ENCODE assay signal across 18 cellular contexts in genomic region chr1:182855886-182856285, GRCh38.
"Had no signal": no experiment of that assay in that cellular context is flagged by ENCODE, and none has a peak within 500 bp of the region (broad histone marks: within the 10 kb centered on the region; RNA-seq: fewer than 3 reads in every experiment).

No MANE protein-coding gene starts in this region.

- DNase-seq: activated B cell treated with CpG ODN at 0.5 μM for 24 hours; activated CD4-positive, alpha-beta T cell treated with anti-CD3 and anti-CD28 coated beads for 48 hours; activated CD8-positive, alpha-beta memory T cell treated with anti-CD3 and anti-CD28 coated beads, Interleukin-2, amount 50 U/mL, for 48 hours; activated naive CD4-positive, alpha-beta T cell; activated naive CD8-positive, alpha-beta T cell treated with anti-CD3 and anti-CD28 coated beads, Interleukin-2, amount 10 ng/mL, durations not matched to agents 7 days and 5 days; anterior cingulate cortex; brain microvascular endothelial cell; cortex of kidney; effector CD8-positive, alpha-beta T cell; left colon; sigmoid colon; stimulated activated CD4-positive, alpha-beta T cell treated with anti-CD3 and anti-CD28 coated beads, Interleukin-12 subunit alpha, Interleukin-12 subunit beta, amount 100 ng/mL, for 4 hours; stimulated activated CD4-positive, alpha-beta T cell treated with anti-CD3 and anti-CD28 coated beads, Interleukin-2, amount 100 ng/mL, for 24 hours; thyroid gland had no signal

- H3K4me1 ChIP-seq: neural progenitor cell, thyroid gland had no signal

- H3K27ac Mint-ChIP-seq: activated B cell treated with CpG ODN at 0.5 μM for 24 hours; activated naive CD8-positive, alpha-beta T cell treated with anti-CD3 and anti-CD28 coated beads, Interleukin-2, amount 10 ng/mL, durations not matched to agents 7 days and 5 days; neural progenitor cell had no signal

- H3K4me3 ChIP-seq: lung, neural progenitor cell, sigmoid colon, thyroid gland had no signal

- H3K4me3 Mint-ChIP-seq: activated B cell treated with CpG ODN at 0.5 μM for 24 hours; activated naive CD8-positive, alpha-beta T cell treated with anti-CD3 and anti-CD28 coated beads, Interleukin-2, amount 10 ng/mL, durations not matched to agents 7 days and 5 days; neural progenitor cell had no signal

- H3K27me3 ChIP-seq: brain microvascular endothelial cell, neural progenitor cell, sigmoid colon, thyroid gland had no signal

- H2AFZ ChIP-seq: neural progenitor cell had no signal

- H3K9ac ChIP-seq: neural progenitor cell had no signal

- FAIRE-seq: islet of Langerhans, TTC549 had no signal

- ATAC-seq: left colon had no signal

- H3K4me1 Mint-ChIP-seq: activated B cell treated with CpG ODN at 0.5 μM for 24 hours, neural progenitor cell had no signal

- H3K27ac ChIP-seq: brain microvascular endothelial cell, neural progenitor cell, thyroid gland had no signal

- H3K9me3 Mint-ChIP-seq: activated B cell treated with CpG ODN at 0.5 μM for 24 hours; activated naive CD8-positive, alpha-beta T cell treated with anti-CD3 and anti-CD28 coated beads, Interleukin-2, amount 10 ng/mL, durations not matched to agents 7 days and 5 days; neural progenitor cell had no signal

- H3K27me3 Mint-ChIP-seq: activated B cell treated with CpG ODN at 0.5 μM for 24 hours; activated naive CD8-positive, alpha-beta T cell treated with anti-CD3 and anti-CD28 coated beads, Interleukin-2, amount 10 ng/mL, durations not matched to agents 7 days and 5 days had no signal

- H3K9me3 ChIP-seq: sigmoid colon, thyroid gland had no signal

- H3K4me2 ChIP-seq: neural progenitor cell had no signal
